ENCODE assay signal across 23 cellular contexts in the genomic region with DNA sequence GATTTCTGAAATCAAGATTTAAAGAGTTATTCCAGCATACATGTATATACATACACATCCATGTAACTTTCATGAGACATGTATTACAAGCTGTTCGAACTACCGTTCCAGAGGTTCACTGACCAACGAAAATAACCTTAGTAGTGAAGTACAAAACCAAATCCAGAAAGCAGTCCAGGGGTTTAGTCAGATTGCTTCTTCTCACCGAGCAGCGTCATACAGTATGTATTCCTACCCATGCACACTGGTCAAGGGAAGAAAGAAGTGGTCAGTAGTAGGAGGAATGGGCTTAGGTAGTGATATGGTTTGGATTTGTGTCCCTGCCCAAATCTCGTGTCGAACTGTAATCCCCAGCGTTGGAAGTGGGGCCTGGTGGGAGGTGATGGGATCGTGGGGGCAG.
"Had no signal": no experiment of that assay in that cellular context is flagged by ENCODE, and none has a peak within 500 bp of the region (broad histone marks: within the 10 kb centered on the region; RNA-seq: fewer than 3 reads in every experiment).

No MANE protein-coding gene starts in this region.

- H3K27ac ChIP-seq: colonic mucosa, neutrophil, right lobe of liver, tibial artery, upper lobe of right lung had no signal

- DNase-seq: activated B cell treated with CpG ODN at 0.5 μM for 24 hours; activated CD4-positive, alpha-beta T cell treated with anti-CD3 and anti-CD28 coated beads, Interleukin-2, amount 50 U/mL, for 1 hour; activated CD8-positive, alpha-beta T cell treated with anti-CD3 and anti-CD28 coated beads for 36 hours; activated naive CD8-positive, alpha-beta T cell treated with anti-CD3 and anti-CD28 coated beads, Interleukin-2, amount 50 U/mL, for 24 hours; activated T-cell treated with anti-CD3 and anti-CD28 coated beads, Interleukin-2, amount 50 U/mL, for 4 hours; colonic mucosa; effector memory CD4-positive, alpha-beta T cell; kidney glomerular epithelial cell; mucosa of descending colon; right lobe of liver; stimulated activated CD4-positive, alpha-beta T cell treated with anti-CD3 and anti-CD28 coated beads, Interleukin-12 subunit alpha, Interleukin-12 subunit beta, amount 100 ng/mL, for 4 hours; stimulated activated CD4-positive, alpha-beta T cell treated with anti-CD3 and anti-CD28 coated beads, Interleukin-4, amount 100 ng/mL, for 1 hour; substantia nigra; T-helper 1 cell; tibial artery; upper lobe of right lung had no signal

- H3K4me3 ChIP-seq: breast epithelium, colonic mucosa, lung, mucosa of descending colon, right lobe of liver, skin epidermis, tibial artery, upper lobe of right lung had no signal

- H3K9me3 ChIP-seq: colonic mucosa, neutrophil, right lobe of liver, upper lobe of right lung had no signal

- ATAC-seq: activated CD8-positive, alpha-beta T cell treated with anti-CD3 and anti-CD28 coated beads for 36 hours; activated naive CD8-positive, alpha-beta T cell treated with anti-CD3 and anti-CD28 coated beads, Interleukin-2, amount 50 U/mL, for 24 hours; activated T-cell treated with anti-CD3 and anti-CD28 coated beads, Interleukin-2, amount 50 U/mL, for 4 hours; activated T-helper 17 cell treated with anti-CD3 and anti-CD28 coated beads, Interleukin-2, amount 50 U/mL, for 72 hours; left lobe of liver; mucosa of descending colon; right lobe of liver; stimulated activated effector memory CD8-positive, alpha-beta T cell treated with anti-CD3 and anti-CD28 coated beads, Interleukin-12 subunit alpha, Interleukin-12 subunit beta, amount 100 ng/mL, for 72 hours; upper lobe of right lung had no signal

- H3K4me1 ChIP-seq: breast epithelium, colonic mucosa, upper lobe of right lung had no signal

- H3K36me3 ChIP-seq: breast epithelium, colonic mucosa, neutrophil, right lobe of liver, tibial artery, upper lobe of right lung had no signal

- H3K27me3 ChIP-seq: breast epithelium, colonic mucosa, neutrophil, right lobe of liver, tibial artery, upper lobe of right lung had no signal
